Comparison of ENCODE assay signal across 28 cellular contexts in genomic region chr5:127928053-127928452, GRCh38.
DNase-seq lines count a peak whose midpoint lies in the region; ATAC-seq, FAIRE-seq and TF ChIP-seq lines count a peak whose summit lies in the region.
"Had no signal": no experiment of that assay in that cellular context is flagged by ENCODE, and none has a peak within 500 bp of the region (broad histone marks: within the 10 kb centered on the region; RNA-seq: fewer than 3 reads in every experiment).

No MANE protein-coding gene starts in this region.

- H3K27me3 ChIP-seq in colonic mucosa (no peaks in the 10 kb centered on the region), small intestine (ENCODE audit: control insufficient read depth in 2 of 2, insufficient read depth in 2 of 2, low read length in 2 of 2) (no peaks in the 10 kb centered on the region)
- no peaks in the 10 kb centered on the region for H3K27me3 ChIP-seq in CD8-positive, alpha-beta memory T cell (ENCODE audit: insufficient read depth, low read length, poor library complexity, severe bottlenecking)
- H3K27me3 ChIP-seq: BE2C, BLaER1 had no signal

- H3K4me3 Mint-ChIP-seq in Calu3 (ENCODE audit: low read depth, unreplicated experiment), result no peak overlapping the region
- H3K4me3 Mint-ChIP-seq in CD8-positive, alpha-beta memory T cell, result no peak overlapping the region
- H3K4me3 Mint-ChIP-seq: CD14-positive monocyte; CD4-positive, alpha-beta memory T cell; CD4-positive, CD25-positive, alpha-beta regulatory T cell had no signal

- POLR2A ChIA-PET in CD8-positive, alpha-beta memory T cell (lab: Charles Lee), result no interaction called here

- CTCF ChIA-PET in Calu3 (lab: Charles Lee), result interaction anchor here (0.7 to 1.5 kb wide), 3 partner anchors 11 to 475 kb away, joined by 3 to 4 read pairs (median 4); no protein-coding TSS in a partner anchor
- CTCF ChIA-PET in CD8-positive, alpha-beta memory T cell (lab: Charles Lee), result no interaction called here

- ATAC-seq in left colon, result peak; percentile 74
- ATAC-seq: GM12878 had no signal

- H3K4me1 Mint-ChIP-seq in Calu3 (ENCODE audit: low read depth, unreplicated experiment), result peaks cover 88% of the 10 kb centered on the region
- H3K4me1 Mint-ChIP-seq in CD8-positive, alpha-beta memory T cell, result no peaks in the 10 kb centered on the region
- H3K4me1 Mint-ChIP-seq: CD4-positive, alpha-beta memory T cell; CD4-positive, CD25-positive, alpha-beta regulatory T cell had no signal

- 66 to 82% (median 73%) methylated on average over 4 of the region's 4 CpGs for WGBS in small intestine, 3 donors

- FAIRE-seq in small intestine (lab: Jason Lieb, UNC), result no peak
- FAIRE-seq: A204.1, GM12878, GM12892, GM18507 had no signal

- peaks cover 28% of the 10 kb centered on the region for H3K36me3 Mint-ChIP-seq in Calu3 (ENCODE audit: insufficient read depth, unreplicated experiment)
- H3K36me3 Mint-ChIP-seq in CD8-positive, alpha-beta memory T cell, result peaks cover 0 to 5% (median 0%) of the 10 kb centered on the region in 3 donors
- H3K36me3 Mint-ChIP-seq: CD14-positive monocyte; CD4-positive, alpha-beta memory T cell; CD4-positive, CD25-positive, alpha-beta regulatory T cell had no signal

- H3K9me3 ChIP-seq in colonic mucosa (no peaks in the 10 kb centered on the region), small intestine (ENCODE audit: control insufficient read depth, low read depth) (no peaks in the 10 kb centered on the region)
- H3K9me3 ChIP-seq in CD8-positive, alpha-beta memory T cell (ENCODE audit: low read length), result no peaks in the 10 kb centered on the region
- H3K9me3 ChIP-seq: BE2C, BLaER1, Caco-2 had no signal

- H3K9ac ChIP-seq in colonic mucosa (ENCODE audit: low read depth in 2 of 2, low read length in 2 of 2), result no peak overlapping the region
- H3K9ac ChIP-seq: BLaER1 had no signal

- DNase-seq in Calu3 (no peak), colonic mucosa (peak; percentile 59), left colon (no peak), small intestine (peak; percentile 55), foreskin fibroblast (no peak), KBM-7 (no peak), superior temporal gyrus (ENCODE audit: extremely low spot score) (no peak)
- no peak for DNase-seq in CD8-positive, alpha-beta memory T cell
- DNase-seq: ACHN; BE2C; C1 segment of cervical spinal cord; Caco-2; CD4-positive, alpha-beta memory T cell; CD4-positive, CD25-positive, alpha-beta regulatory T cell; DMS 273 treated with DMSO at 0.1 percent for 48 hours; DMS153; DMS53; DMS79; DND-41; EL; GDM1 had no signal

- BruUV-seq in Calu3 (replicated peaks; lab: Mats Ljungman, UMichigan), result no TSS peak

- peak overlapping the region; percentile 29 for H3K27ac Mint-ChIP-seq in Calu3 (ENCODE audit: unreplicated experiment)
- no peak overlapping the region for H3K27ac Mint-ChIP-seq in CD8-positive, alpha-beta memory T cell
- H3K27ac Mint-ChIP-seq: CD4-positive, alpha-beta memory T cell; CD4-positive, CD25-positive, alpha-beta regulatory T cell had no signal

- H3K36me3 ChIP-seq in colonic mucosa (no peaks in the 10 kb centered on the region), small intestine (ENCODE audit: control insufficient read depth in 2 of 2, insufficient read depth in 2 of 2, low read length in 2 of 2) (no peaks in the 10 kb centered on the region)
- H3K36me3 ChIP-seq in CD8-positive, alpha-beta memory T cell (ENCODE audit: insufficient read depth, low read length), result no peaks in the 10 kb centered on the region
- H3K36me3 ChIP-seq: BE2C, BLaER1 had no signal

- H3K27ac ChIP-seq in colonic mucosa (no peak overlapping the region), small intestine (ENCODE audit: low read depth in 1 of 2, low read length in 1 of 2) (no peak overlapping the region)
- H3K27ac ChIP-seq in CD8-positive, alpha-beta memory T cell (ENCODE audit: low read depth, low read length), result no peak overlapping the region
- H3K27ac ChIP-seq: 22Rv1, BLaER1 had no signal

- H3K9me3 Mint-ChIP-seq in Calu3 (ENCODE audit: low read depth, unreplicated experiment), result peaks cover 16% of the 10 kb centered on the region
- no peaks in the 10 kb centered on the region for H3K9me3 Mint-ChIP-seq in CD8-positive, alpha-beta memory T cell

- H3K4me3 ChIP-seq in colonic mucosa, result no peak overlapping the region
- H3K4me3 ChIP-seq in small intestine (ENCODE audit: low read depth in 1 of 2, low read length in 2 of 2), result no peak overlapping the region
- H3K4me3 ChIP-seq in foreskin fibroblast (ENCODE audit: low read depth in 1 of 2, low read length in 2 of 2), result no peak overlapping the region
- H3K4me3 ChIP-seq in CD8-positive, alpha-beta memory T cell (ENCODE audit: low read length), result no peak overlapping the region
- H3K4me3 ChIP-seq: BLaER1, GM12878 had no signal

- intact Hi-C loops in Calu3 (cut with micrococcal nuclease; ENCODE audit: unreplicated experiment), result no loop called here
- intact Hi-C loops in colonic mucosa (cut with DNase I), result no loop called here
- intact Hi-C loops in left colon (cut with DNase I, micrococcal nuclease), result no loop called here

- H3K4me1 ChIP-seq in colonic mucosa (no peaks in the 10 kb centered on the region), small intestine (ENCODE audit: control insufficient read depth in 2 of 2, insufficient read depth in 1 of 2, low read depth in 1 of 2, low read length in 1 of 2) (peaks cover 0 to 3% of the 10 kb centered on the region in 2 donors)
- no peaks in the 10 kb centered on the region for H3K4me1 ChIP-seq in CD8-positive, alpha-beta memory T cell (ENCODE audit: insufficient read depth, low read length)
- H3K4me1 ChIP-seq: BE2C, BLaER1 had no signal

- TF ChIP-seq CTCF in Calu3 (IDR thresholded peaks at IDR 0.05; ENCODE audit: unreplicated experiment) (no peak), colonic mucosa (IDR thresholded peaks at IDR 0.05) (no peak), foreskin fibroblast (IDR thresholded peaks at IDR 0.05; ENCODE audit: low read depth, low read length) (no peak)

- no peaks in the 10 kb centered on the region for H3K27me3 Mint-ChIP-seq in Calu3 (ENCODE audit: unreplicated experiment)
- H3K27me3 Mint-ChIP-seq in CD8-positive, alpha-beta memory T cell, result peaks cover 0 to 12% of the 10 kb centered on the region in 2 donors

- in situ Hi-C loops in KBM-7 (cut with MboI; ENCODE audit: low pct_unique_long_range_greater_than_20kb, low sequenced_read_pairs), result no loop called here

Comparison
In these comparisons a context has a peak if more than half of its experiments do, and no peak if none do; other contexts are left out.
1. DNase-seq: peak in colonic mucosa (single experiment) and small intestine (single experiment); none in Calu3 (single experiment), left colon (0 of 2), foreskin fibroblast (0 of 2), KBM-7 (single experiment), CD8-positive, alpha-beta memory T cell (0 of 5) and superior temporal gyrus (single experiment).